Comparison of ENCODE assay signal across 9 cellular contexts in genomic region chr3:169145551-169145950, GRCh38.
A peak's percentile ranks its signal among the peaks of the same experiment; 100 is the strongest.
DNase-seq lines count a peak whose midpoint lies in the region; ATAC-seq and TF ChIP-seq lines count a peak whose summit lies in the region.
"Had no signal": no experiment of that assay in that cellular context is flagged by ENCODE, and none has a peak within 500 bp of the region (broad histone marks: within the 10 kb centered on the region; RNA-seq: fewer than 3 reads in every experiment).

No MANE protein-coding gene starts in this region.

- no peaks in the 10 kb centered on the region for H4K20me1 ChIP-seq in Karpas-422 (ENCODE audit: insufficient read depth, low read depth, low read length)

- peak overlapping the region; percentile 70; the same call in 1 of the 2 replicates for H3K9ac ChIP-seq in ES-I3 (ENCODE audit: low read depth, low read length)
- no peak overlapping the region for H3K9ac ChIP-seq in Karpas-422 (ENCODE audit: low read length)

- no peak for DNase-seq in WTC11 (ENCODE audit: low spot score)
- no peak for DNase-seq in fibroblast of pulmonary artery (ENCODE audit: low read depth)
- no peak for DNase-seq in progenitor cell of endocrine pancreas (ENCODE audit: low spot score, unreplicated experiment)
- DNase-seq in NCI-H774 (lab: John Stamatoyannopoulos, UW): no peak
- DNase-seq in G401 (ENCODE audit: low spot score): no peak
- DNase-seq in Karpas-422: no peak
- no peak for DNase-seq in NCI-H510A treated with DMSO at 0.1 percent for 48 hours (lab: John Stamatoyannopoulos, UW)

- H3K9me3 ChIP-seq in ES-I3 (ENCODE audit: control insufficient read depth, insufficient read depth, low read length): no peaks in the 10 kb centered on the region
- H3K9me3 ChIP-seq in Karpas-422 (ENCODE audit: low read length): no peaks in the 10 kb centered on the region

- peaks cover 42% of the 10 kb centered on the region for H3K4me1 Mint-ChIP-seq in WTC11
- H3K4me1 Mint-ChIP-seq in progenitor cell of endocrine pancreas (ENCODE audit: low read depth): peaks cover 45% of the 10 kb centered on the region

- H3K36me3 ChIP-seq in ES-I3 (ENCODE audit: insufficient read depth, low read length): no peaks in the 10 kb centered on the region
- H3K36me3 ChIP-seq in Karpas-422 (ENCODE audit: insufficient read depth, low read length): no peaks in the 10 kb centered on the region

- in situ Hi-C loops in G401 (cut with HindIII; ENCODE audit: low sequenced_read_pairs): no loop called here

- H3K4me1 ChIP-seq in ES-I3 (ENCODE audit: insufficient read depth, low read length) (no peaks in the 10 kb centered on the region), Karpas-422 (ENCODE audit: low read length) (0 out of 2 replicates have a peak, but pooled peaks cover 2% of the 10 kb centered on the region)

- no peak overlapping the region for H2AFZ ChIP-seq in Karpas-422 (ENCODE audit: low read length)

- no peak overlapping the region for H3K27ac Mint-ChIP-seq in WTC11
- H3K27ac Mint-ChIP-seq in progenitor cell of endocrine pancreas: peak overlapping the region; percentile 96
- H3K27ac Mint-ChIP-seq: T-helper 2 cell treated with Interferon-gamma antibody and Interleukin-4, amounts not matched to agents 5 μg/mL and 100 μg/mL, for 36 hours had no signal

- H3K27me3 ChIP-seq in Karpas-422 (ENCODE audit: low read length): no peaks in the 10 kb centered on the region

- no peak for TF ChIP-seq CTCF in WTC11 (IDR thresholded peaks at IDR 0.05)
- TF ChIP-seq CTCF in fibroblast of pulmonary artery (IDR thresholded peaks at IDR 0.05; ENCODE audit: low read length, missing control alignments): no peak
- no peak for TF ChIP-seq CTCF in progenitor cell of endocrine pancreas (IDR thresholded peaks at IDR 0.05; ENCODE audit: unreplicated experiment)

- H3K4me3 ChIP-seq in fibroblast of pulmonary artery (replicated peaks; ENCODE audit: low read depth, low read length): peak overlapping the region; percentile 75
- H3K4me3 ChIP-seq in Karpas-422 (ENCODE audit: low read length): no peak overlapping the region

- H3K9me2 ChIP-seq in Karpas-422 (replicated peaks; ENCODE audit: insufficient read depth, low read length): no peaks in the 10 kb centered on the region

- CTCF ChIA-PET in WTC11 (lab: Charles Lee): interaction anchor here (1.5 to 5.3 kb wide), 2 partner anchors 517 to 521 kb away, joined by 4 to 142 read pairs; no protein-coding TSS in a partner anchor

- POLR2A ChIA-PET in WTC11 (lab: Charles Lee): no interaction called here

- peak overlapping the region; percentile 84 for H3K4me3 Mint-ChIP-seq in WTC11
- peak overlapping the region; percentile 97 for H3K4me3 Mint-ChIP-seq in progenitor cell of endocrine pancreas (ENCODE audit: low read depth)

- H3K9me3 Mint-ChIP-seq in WTC11 (no peaks in the 10 kb centered on the region), progenitor cell of endocrine pancreas (ENCODE audit: low read depth) (no peaks in the 10 kb centered on the region)
- H3K9me3 Mint-ChIP-seq: T-helper 2 cell treated with Interferon-gamma antibody and Interleukin-4, amounts not matched to agents 5 μg/mL and 100 μg/mL, for 36 hours had no signal

- peaks cover 68% of the 10 kb centered on the region for H3K27me3 Mint-ChIP-seq in WTC11 (ENCODE audit: low read depth)
- H3K27me3 Mint-ChIP-seq in progenitor cell of endocrine pancreas: no peaks in the 10 kb centered on the region

- H3K27ac ChIP-seq in Karpas-422 (ENCODE audit: low read length): no peak overlapping the region

- ATAC-seq in WTC11: no peak

- no peak overlapping the region for H3K4me2 ChIP-seq in Karpas-422 (ENCODE audit: low read depth, low read length, poor library complexity, severe bottlenecking)

- no peaks in the 10 kb centered on the region for H3K79me2 ChIP-seq in Karpas-422 (ENCODE audit: low read length)

- no peaks in the 10 kb centered on the region for H3K36me3 Mint-ChIP-seq in WTC11
- peaks cover 11% of the 10 kb centered on the region for H3K36me3 Mint-ChIP-seq in progenitor cell of endocrine pancreas (ENCODE audit: insufficient read depth)

TF ChIP-seq in WTC11, 78 proteins besides CTCF, POLR2A, EP300 and RAD21 (continues in another document):
- no peak for TF ChIP-seq ZNF263 (CRISPR knock-in tag; IDR thresholded peaks at IDR 0.05; ENCODE audit: low read depth)
- TF ChIP-seq ZBTB43 (CRISPR knock-in tag; IDR thresholded peaks at IDR 0.05): no peak
- TF ChIP-seq E2F5 (CRISPR knock-in tag; IDR thresholded peaks at IDR 0.05): no peak
- no peak for TF ChIP-seq MAX (CRISPR knock-in tag; IDR thresholded peaks at IDR 0.05)
- TF ChIP-seq FOXP1 (CRISPR knock-in tag; IDR thresholded peaks at IDR 0.05; ENCODE audit: borderline replicate concordance): no peak
- no peak for TF ChIP-seq CREB1 (CRISPR knock-in tag; IDR thresholded peaks at IDR 0.05)
- no peak for TF ChIP-seq AR (CRISPR knock-in tag; IDR thresholded peaks at IDR 0.05)
- no peak for TF ChIP-seq GRHL2 (CRISPR knock-in tag; IDR thresholded peaks at IDR 0.05; ENCODE audit: insufficient replicate concordance, severe bottlenecking)
- no peak for TF ChIP-seq TEAD1 (CRISPR knock-in tag; IDR thresholded peaks at IDR 0.05)
- TF ChIP-seq OVOL2 (CRISPR knock-in tag; IDR thresholded peaks at IDR 0.05; ENCODE audit: borderline replicate concordance): no peak
- TF ChIP-seq SMAD4 (CRISPR knock-in tag; IDR thresholded peaks at IDR 0.05): no peak
- TF ChIP-seq JAZF1 (CRISPR knock-in tag; IDR thresholded peaks at IDR 0.05): no peak
